20 cellular contexts compared by ENCODE assay signal in genomic region chr4:110543577-110543976, GRCh38.
"Had no signal": no experiment of that assay in that cellular context is flagged by ENCODE, and none has a peak within 500 bp of the region (broad histone marks: within the 10 kb centered on the region; RNA-seq: fewer than 3 reads in every experiment).

No MANE protein-coding gene starts in this region.

- H3K4me3 ChIP-seq: dorsolateral prefrontal cortex, esophagus muscularis mucosa, heart right ventricle, left ventricle myocardium inferior, lower lobe of right lung, right lobe of liver, smooth muscle cell, testis, tibial artery had no signal

- DNase-seq: dorsolateral prefrontal cortex; effector CD4-positive, alpha-beta T cell; endodermal cell; foreskin melanocyte; glutamatergic neuron; heart right ventricle; hippocampal formation; left colon; left ventricle myocardium inferior; lower lobe of right lung; natural killer cell; right lobe of liver; stimulated activated CD4-positive, alpha-beta T cell treated with anti-CD3 and anti-CD28 coated beads, Interleukin-2, amount 100 ng/mL, for 24 hours; stimulated activated CD4-positive, alpha-beta T cell treated with anti-CD3 and anti-CD28 coated beads, Interleukin-4, amount 100 ng/mL, for 24 hours; stimulated activated naive CD8-positive, alpha-beta T cell treated with anti-CD3 and anti-CD28 coated beads, Interleukin-15, Interleukin-2, amounts not matched to agents 100 U/mL and 50 U/mL, for 24 hours; substantia nigra; testis; tibial artery had no signal
